8 cellular contexts compared by ENCODE assay signal in genomic region chr1:181089017-181089776, GRCh38. TPM values are rescaled to one million over a fixed set of nuclear protein-coding genes. Genes with fewer than 3 reads are reported as not detected.
DNase-seq lines count a peak whose midpoint lies in the region; ATAC-seq and TF ChIP-seq lines count a peak whose summit lies in the region.

No MANE protein-coding gene starts in this region.

- H3K4me1 ChIP-seq in breast epithelium (peaks cover 0 to 9% of the 10 kb centered on the region in 2 donors), lower lobe of right lung (peaks cover 50% of the 10 kb centered on the region)

- H3K9me3 Mint-ChIP-seq in stimulated activated naive CD8-positive, alpha-beta T cell treated with anti-CD3 and anti-CD28 coated beads, Interleukin-15, Interleukin-2, amounts not matched to agents 100 ng/mL and 50 ng/mL, for 24 hours = no peaks in the 10 kb centered on the region

- no peaks in the 10 kb centered on the region for H3K27me3 Mint-ChIP-seq in stimulated activated naive CD8-positive, alpha-beta T cell treated with anti-CD3 and anti-CD28 coated beads, Interleukin-15, Interleukin-2, amounts not matched to agents 100 ng/mL and 50 ng/mL, for 24 hours

- H3K4me3 ChIP-seq in breast epithelium = peak overlapping the region; percentile 85 to 87 (median 86)
- H3K4me3 ChIP-seq in lower lobe of right lung = peak overlapping the region; percentile 96

- peaks cover 50% of the 10 kb centered on the region for H3K36me3 Mint-ChIP-seq in stimulated activated naive CD8-positive, alpha-beta T cell treated with anti-CD3 and anti-CD28 coated beads, Interleukin-15, Interleukin-2, amounts not matched to agents 100 ng/mL and 50 ng/mL, for 24 hours (ENCODE audit: low read depth)

- H3K36me3 ChIP-seq in breast epithelium (no peaks in the 10 kb centered on the region), lower lobe of right lung (peaks cover 12% of the 10 kb centered on the region)

- ATAC-seq in GM18870 (IDR thresholded peaks at IDR 0.05; ENCODE audit: unreplicated experiment) (peak; percentile 3), HG02943 (IDR thresholded peaks at IDR 0.05; ENCODE audit: low read depth, unreplicated experiment) (peak; percentile 8), lower lobe of right lung (peak; percentile 6 to 18)

- peaks cover 52% of the 10 kb centered on the region for H3K4me1 Mint-ChIP-seq in stimulated activated naive CD8-positive, alpha-beta T cell treated with anti-CD3 and anti-CD28 coated beads, Interleukin-15, Interleukin-2, amounts not matched to agents 100 ng/mL and 50 ng/mL, for 24 hours (ENCODE audit: low read depth)

- no peak for TF ChIP-seq CTCF in breast epithelium (IDR thresholded peaks at IDR 0.05)
- TF ChIP-seq CTCF in lower lobe of right lung (IDR thresholded peaks at IDR 0.05) = no peak

- TF ChIP-seq POLR2A in breast epithelium (IDR thresholded peaks at IDR 0.05) = no peak

- no peaks in the 10 kb centered on the region for H3K27me3 ChIP-seq in breast epithelium
- no peaks in the 10 kb centered on the region for H3K27me3 ChIP-seq in lower lobe of right lung (ENCODE audit: low read depth)

- H3K27ac ChIP-seq in breast epithelium = peak overlapping the region; percentile 92 to 96
- H3K27ac ChIP-seq in lower lobe of right lung = peak overlapping the region; percentile 93

- no peaks in the 10 kb centered on the region for H3K9me3 ChIP-seq in breast epithelium
- H3K9me3 ChIP-seq in lower lobe of right lung = no peaks in the 10 kb centered on the region

- peak; percentile 5 for DNase-seq in T follicular helper cell (ENCODE audit: low read depth)
- DNase-seq in breast epithelium (ENCODE audit: low spot score in 2 of 2) = no peak
- peak; percentile 69 for DNase-seq in lower lobe of right lung
- no peak for DNase-seq in ureter (ENCODE audit: low spot score)
- DNase-seq in COR-L47 (lab: John Stamatoyannopoulos, UW) = no peak

- intact Hi-C loops in breast epithelium (cut with DNase I; ENCODE audit: low total_unique reads) = loop anchor here (2.0 to 10.0 kb wide), 2 partner anchors 54 kb away; partner anchors contain the start of gene MR1
- intact Hi-C loops in lower lobe of right lung (cut with DNase I) = no loop called here

- peak overlapping the region; percentile 99 for H3K27ac Mint-ChIP-seq in stimulated activated naive CD8-positive, alpha-beta T cell treated with anti-CD3 and anti-CD28 coated beads, Interleukin-15, Interleukin-2, amounts not matched to agents 100 ng/mL and 50 ng/mL, for 24 hours

- H3K4me3 Mint-ChIP-seq in stimulated activated naive CD8-positive, alpha-beta T cell treated with anti-CD3 and anti-CD28 coated beads, Interleukin-15, Interleukin-2, amounts not matched to agents 100 ng/mL and 50 ng/mL, for 24 hours = peak overlapping the region; percentile 100

RNA-seq across cellular contexts. Expression of gene IER5, which starts 0.7 kb away (rescaled TPM):
- 10 to 100 TPM in 2 of 3 donors, 1 to 10 TPM in 1; 6.9 to 19.7 (median 18.1) TPM for total RNA-seq in breast epithelium
- 33.2 TPM for total RNA-seq in lower lobe of right lung
- total RNA-seq in ureter = 12.6 TPM

RNA-seq across cellular contexts. Expression of gene MR1, which starts 55.4 kb away (rescaled TPM):
- total RNA-seq in breast epithelium (10 to 100 TPM; 12.8 to 23.4 (median 15.2) TPM), lower lobe of right lung (61.4 TPM), ureter (54.4 TPM)

Comparison
In these comparisons a context has a peak if more than half of its experiments do, and no peak if none do; other contexts are left out.
1. DNase-seq: peak in T follicular helper cell (single experiment) and lower lobe of right lung (single experiment); none in breast epithelium (0 of 2), ureter (single experiment) and COR-L47 (single experiment).
2. Peak in every context shown above with its lines, with median percentiles within 50 percentile points of each other: ATAC-seq.